ENCODE assay signal across 20 cellular contexts in the genomic region with DNA sequence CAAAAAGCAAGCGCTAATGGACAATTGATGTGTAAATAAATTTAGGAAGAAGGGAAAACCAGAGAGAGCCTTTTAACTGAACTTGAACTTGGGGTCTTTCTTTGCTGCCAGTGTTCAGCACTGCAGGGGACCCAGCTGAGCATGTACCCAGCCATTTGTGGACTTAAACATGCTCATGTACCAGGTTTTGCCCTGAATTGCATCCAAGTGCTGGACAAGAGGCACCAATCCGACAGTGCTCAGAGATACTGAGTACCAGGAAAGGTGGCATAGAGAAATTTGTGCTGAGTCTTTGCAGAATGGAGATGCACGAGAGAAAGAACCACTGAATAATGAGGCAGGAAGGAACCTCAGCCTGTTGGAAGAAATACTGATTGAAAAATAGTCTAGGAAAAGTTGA.
"Had no signal": no experiment of that assay in that cellular context is flagged by ENCODE, and none has a peak within 500 bp of the region (broad histone marks: within the 10 kb centered on the region; RNA-seq: fewer than 3 reads in every experiment).

No MANE protein-coding gene starts in this region.

- H3K9me3 Mint-ChIP-seq: activated CD8-positive, alpha-beta T cell treated with anti-CD3 and anti-CD28 coated beads for 36 hours; activated naive CD8-positive, alpha-beta T cell treated with anti-CD3 and anti-CD28 coated beads, Interleukin-2, amount 10 ng/mL, durations not matched to agents 7 days and 5 days; activated T-helper 17 cell treated with anti-CD3 and anti-CD28 coated beads, Interleukin-2, amount 50 U/mL, for 72 hours; T-helper 2 cell treated with Interferon-gamma antibody and Interleukin-4, amounts not matched to agents 5 μg/mL and 100 μg/mL, for 36 hours had no signal

- H3K4me1 Mint-ChIP-seq: activated naive CD8-positive, alpha-beta T cell treated with anti-CD3 and anti-CD28 coated beads, Interleukin-2, amount 10 ng/mL, durations not matched to agents 7 days and 5 days; activated T-helper 17 cell treated with anti-CD3 and anti-CD28 coated beads, Interleukin-2, amount 50 U/mL, for 72 hours had no signal

- H3K36me3 Mint-ChIP-seq: activated naive CD8-positive, alpha-beta T cell treated with anti-CD3 and anti-CD28 coated beads, Interleukin-2, amount 10 ng/mL, durations not matched to agents 7 days and 5 days had no signal

- H3K4me3 Mint-ChIP-seq: activated CD8-positive, alpha-beta T cell treated with anti-CD3 and anti-CD28 coated beads for 36 hours; activated naive CD8-positive, alpha-beta T cell treated with anti-CD3 and anti-CD28 coated beads, Interleukin-2, amount 10 ng/mL, durations not matched to agents 7 days and 5 days; activated T-helper 17 cell treated with anti-CD3 and anti-CD28 coated beads, Interleukin-2, amount 50 U/mL, for 72 hours; T-helper 2 cell treated with Interferon-gamma antibody and Interleukin-4, amounts not matched to agents 5 μg/mL and 100 μg/mL, for 36 hours had no signal

- H3K9me3 ChIP-seq: body of pancreas, colonic mucosa, gastrocnemius medialis, left lung, neutrophil, SK-N-SH had no signal

- H3K27me3 ChIP-seq: body of pancreas, colonic mucosa, gastrocnemius medialis, left lung had no signal

- H3K27ac ChIP-seq: colonic mucosa, neutrophil had no signal

- H3K4me3 ChIP-seq: body of pancreas, colonic mucosa, gastrocnemius medialis, left lung had no signal

- H3K36me3 ChIP-seq: colonic mucosa, gastrocnemius medialis, left lung, neutrophil had no signal

- DNase-seq: activated CD4-positive, alpha-beta T cell treated with anti-CD3 and anti-CD28 coated beads for 48 hours; activated CD4-positive, CD25-positive, alpha-beta regulatory T cell; activated CD8-positive, alpha-beta T cell treated with anti-CD3 and anti-CD28 coated beads for 36 hours; activated naive CD4-positive, alpha-beta T cell treated with Interleukin-2 at 50 U/mL for 16 hours; activated naive CD8-positive, alpha-beta T cell treated with anti-CD3 and anti-CD28 coated beads, Interleukin-2, amount 10 ng/mL, durations not matched to agents 7 days and 5 days; activated T-cell treated with anti-CD3 and anti-CD28 coated beads, Interleukin-2, amount 50 U/mL, for 1 hour; amygdala; body of pancreas; colonic mucosa; erythroblast; gastrocnemius medialis; head of caudate nucleus; left lung; mammary epithelial cell; SK-N-SH; stimulated activated CD4-positive, alpha-beta T cell treated with anti-CD3 and anti-CD28 coated beads, Interleukin-2, amount 100 ng/mL, for 24 hours; stimulated activated naive CD8-positive, alpha-beta T cell treated with anti-CD3 and anti-CD28 coated beads, Interleukin-15, Interleukin-2, amounts not matched to agents 100 U/mL and 50 U/mL, for 24 hours had no signal

- H3K27ac Mint-ChIP-seq: activated CD8-positive, alpha-beta T cell treated with anti-CD3 and anti-CD28 coated beads for 36 hours; activated naive CD8-positive, alpha-beta T cell treated with anti-CD3 and anti-CD28 coated beads, Interleukin-2, amount 10 ng/mL, durations not matched to agents 7 days and 5 days; activated T-helper 17 cell treated with anti-CD3 and anti-CD28 coated beads, Interleukin-2, amount 50 U/mL, for 72 hours; T-helper 2 cell treated with Interferon-gamma antibody and Interleukin-4, amounts not matched to agents 5 μg/mL and 100 μg/mL, for 36 hours had no signal

- ATAC-seq: activated CD8-positive, alpha-beta T cell treated with anti-CD3 and anti-CD28 coated beads for 36 hours; activated T-helper 17 cell treated with anti-CD3 and anti-CD28 coated beads, Interleukin-2, amount 50 U/mL, for 72 hours; body of pancreas; gastrocnemius medialis; stimulated activated naive CD8-positive, alpha-beta T cell treated with anti-CD3 and anti-CD28 coated beads, Interleukin-15, Interleukin-2, amounts not matched to agents 100 U/mL and 50 U/mL, for 24 hours had no signal

- H3K4me1 ChIP-seq: body of pancreas, colonic mucosa, gastrocnemius medialis had no signal
